ENCODE assay signal across 1 cellular context in the genomic region with DNA sequence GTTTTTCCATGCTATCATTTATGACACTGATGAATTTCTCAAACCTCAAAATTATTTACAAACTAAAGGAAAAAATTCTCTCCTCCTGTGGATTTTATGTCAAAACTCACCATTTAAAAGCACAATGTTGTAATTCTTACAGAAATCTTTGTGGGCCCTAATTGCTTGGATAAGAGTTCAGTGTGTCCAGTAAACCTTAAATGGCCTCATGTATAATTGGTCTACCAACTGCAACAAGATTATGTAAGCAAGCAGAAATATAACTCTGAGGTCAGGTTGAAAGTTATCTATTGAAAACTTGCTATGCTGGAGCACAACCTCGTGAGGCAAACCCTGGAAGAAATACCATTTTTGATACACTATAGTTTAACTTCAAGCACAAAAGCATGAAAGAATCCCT.
TF ChIP-seq lines count a peak whose summit lies in the region.

No MANE protein-coding gene starts in this region.

TF ChIP-seq in K562, 482 proteins besides CTCF, POLR2A, EP300 and RAD21 (continued from another document):
- TF ChIP-seq CEBPG (CRISPR knock-in tag; IDR thresholded peaks at IDR 0.05): no peak
- no peak for TF ChIP-seq CEBPG (tag; conservative IDR thresholded peaks at IDR 0.05 in 1 of 2, IDR thresholded peaks at IDR 0.05 in 1 of 2)
- no peak for TF ChIP-seq JUNB (CRISPR knock-in tag; conservative IDR thresholded peaks at IDR 0.05)
- TF ChIP-seq NR3C1 (CRISPR knock-in tag; IDR thresholded peaks at IDR 0.05): no peak
- no peak for TF ChIP-seq NONO (IDR thresholded peaks at IDR 0.05; ENCODE audit: low read depth in 2 of 2, low read length in 1 of 2)
- TF ChIP-seq, protein P1, sequence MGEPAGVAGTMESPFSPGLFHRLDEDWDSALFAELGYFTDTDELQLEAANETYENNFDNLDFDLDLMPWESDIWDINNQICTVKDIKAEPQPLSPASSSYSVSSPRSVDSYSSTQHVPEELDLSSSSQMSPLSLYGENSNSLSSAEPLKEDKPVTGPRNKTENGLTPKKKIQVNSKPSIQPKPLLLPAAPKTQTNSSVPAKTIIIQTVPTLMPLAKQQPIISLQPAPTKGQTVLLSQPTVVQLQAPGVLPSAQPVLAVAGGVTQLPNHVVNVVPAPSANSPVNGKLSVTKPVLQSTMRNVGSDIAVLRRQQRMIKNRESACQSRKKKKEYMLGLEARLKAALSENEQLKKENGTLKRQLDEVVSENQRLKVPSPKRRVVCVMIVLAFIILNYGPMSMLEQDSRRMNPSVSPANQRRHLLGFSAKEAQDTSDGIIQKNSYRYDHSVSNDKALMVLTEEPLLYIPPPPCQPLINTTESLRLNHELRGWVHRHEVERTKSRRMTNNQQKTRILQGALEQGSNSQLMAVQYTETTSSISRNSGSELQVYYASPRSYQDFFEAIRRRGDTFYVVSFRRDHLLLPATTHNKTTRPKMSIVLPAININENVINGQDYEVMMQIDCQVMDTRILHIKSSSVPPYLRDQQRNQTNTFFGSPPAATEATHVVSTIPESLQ (CRISPR knock-in tag; IDR thresholded peaks at IDR 0.05): no peak
- TF ChIP-seq CHD4 (IDR thresholded peaks at IDR 0.05; ENCODE audit: insufficient read depth, insufficient replicate concordance, low read depth, low read length, poor library complexity, severe bottlenecking): no peak
- TF ChIP-seq, protein P2, sequence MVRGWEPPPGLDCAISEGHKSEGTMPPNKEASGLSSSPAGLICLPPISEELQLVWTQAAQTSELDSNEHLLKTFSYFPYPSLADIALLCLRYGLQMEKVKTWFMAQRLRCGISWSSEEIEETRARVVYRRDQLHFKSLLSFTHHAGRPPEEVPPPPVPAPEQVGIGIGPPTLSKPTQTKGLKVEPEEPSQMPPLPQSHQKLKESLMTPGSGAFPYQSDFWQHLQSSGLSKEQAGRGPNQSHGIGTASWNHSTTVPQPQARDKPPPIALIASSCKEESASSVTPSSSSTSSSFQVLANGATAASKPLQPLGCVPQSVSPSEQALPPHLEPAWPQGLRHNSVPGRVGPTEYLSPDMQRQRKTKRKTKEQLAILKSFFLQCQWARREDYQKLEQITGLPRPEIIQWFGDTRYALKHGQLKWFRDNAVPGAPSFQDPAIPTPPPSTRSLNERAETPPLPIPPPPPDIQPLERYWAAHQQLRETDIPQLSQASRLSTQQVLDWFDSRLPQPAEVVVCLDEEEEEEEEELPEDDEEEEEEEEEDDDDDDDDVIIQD (CRISPR knock-in tag; IDR thresholded peaks at IDR 0.05): no peak
- no peak for TF ChIP-seq NBN (IDR thresholded peaks at IDR 0.05; ENCODE audit: low read depth)
- no peak for TF ChIP-seq CBX3 (IDR thresholded peaks at IDR 0.05; ENCODE audit: borderline replicate concordance in 1 of 2, low read length in 2 of 2)
- TF ChIP-seq ZNF133 (CRISPR knock-in tag; IDR thresholded peaks at IDR 0.05): no peak
- no peak for TF ChIP-seq ZFP36 (IDR thresholded peaks at IDR 0.05; ENCODE audit: low read depth, low read length, partially characterized antibody)
- no peak for TF ChIP-seq TCFL5 (CRISPR knock-in tag; conservative IDR thresholded peaks at IDR 0.05)
- TF ChIP-seq ZNF766 (CRISPR knock-in tag; conservative IDR thresholded peaks at IDR 0.05): no peak
